ENCODE assay signal across 23 cellular contexts in the genomic region with DNA sequence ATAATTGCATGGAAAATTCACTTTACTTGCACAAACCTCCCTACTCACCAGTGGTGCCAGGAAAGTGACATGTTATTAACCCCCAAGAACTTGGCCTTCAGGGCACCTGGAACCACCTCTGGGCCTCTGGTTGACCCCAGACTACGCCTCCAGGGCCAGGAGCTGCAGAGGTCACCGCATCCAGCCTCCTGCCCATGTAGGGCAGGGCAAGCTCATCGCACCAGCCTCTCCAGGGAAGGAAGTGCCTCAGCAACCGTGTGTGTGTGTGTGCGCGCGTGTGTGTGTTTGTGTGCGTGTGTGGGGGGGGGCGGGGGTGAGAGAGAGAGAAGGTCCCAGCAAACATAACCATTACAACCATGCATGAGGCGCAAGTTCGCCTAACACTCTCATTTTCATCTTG.
"Had no signal": no experiment of that assay in that cellular context is flagged by ENCODE, and none has a peak within 500 bp of the region (broad histone marks: within the 10 kb centered on the region; RNA-seq: fewer than 3 reads in every experiment).

No MANE protein-coding gene starts in this region.

- H3K27ac ChIP-seq: ascending aorta, body of pancreas, SK-N-MC had no signal

- H3K4me3 ChIP-seq: ascending aorta, body of pancreas, SK-N-MC had no signal

- H3K9me3 ChIP-seq: ascending aorta, body of pancreas had no signal

- ATAC-seq: activated CD4-positive, CD25-positive, alpha-beta regulatory T cell treated with anti-CD3 and anti-CD28 coated beads, Interleukin-2, amount 50 U/mL, for 24 hours; activated CD8-positive, alpha-beta T cell treated with anti-CD3 and anti-CD28 coated beads, Interleukin-2, amount 10 ng/mL, durations not matched to agents 7 days and 5 days; activated naive CD4-positive, alpha-beta T cell treated with anti-CD3 and anti-CD28 coated beads, Interleukin-2, amount 50 U/mL, for 72 hours; activated naive CD8-positive, alpha-beta T cell treated with anti-CD3 and anti-CD28 coated beads, Interleukin-2, amount 50 U/mL, for 24 hours; body of pancreas; Panc1; Right ventricle myocardium inferior had no signal

- H3K4me1 ChIP-seq: ascending aorta had no signal

- FAIRE-seq: bronchial epithelial cell had no signal

- H3K36me3 ChIP-seq: ascending aorta had no signal

- DNase-seq: activated CD4-positive, alpha-beta T cell treated with anti-CD3 and anti-CD28 coated beads for 4 hours; activated CD8-positive, alpha-beta T cell treated with anti-CD3 and anti-CD28 coated beads, Interleukin-2, amount 10 ng/mL, durations not matched to agents 7 days and 5 days; activated effector memory CD4-positive, alpha-beta T cell treated with anti-CD3 and anti-CD28 coated beads, Interleukin-2, amount 50 U/mL, for 16 hours; activated naive CD4-positive, alpha-beta T cell treated with Interleukin-2 at 50 U/mL for 16 hours; activated naive CD8-positive, alpha-beta T cell treated with anti-CD3 and anti-CD28 coated beads, Interleukin-2, amount 50 U/mL, for 24 hours; activated T-cell treated with anti-CD3 and anti-CD28 coated beads, Interleukin-2, amount 50 U/mL, for 24 hours; amniotic stem cell; body of pancreas; NCI-H146; NCI-H187 treated with DMSO at 0.1 percent for 48 hours; NCI-H2081 treated with DMSO at 0.1 percent for 48 hours; NCI-H446; NCI-H524; NCI-H748 treated with DMSO at 0.1 percent for 48 hours; RPMI8226; T-helper 1 cell had no signal

- H3K27me3 ChIP-seq: ascending aorta, body of pancreas had no signal
